20 cellular contexts compared by ENCODE assay signal in genomic region chr5:176938472-176938871, GRCh38. TPM values are rescaled to one million over a fixed set of nuclear protein-coding genes. Genes with fewer than 3 reads are reported as not detected.
DNase-seq lines count a peak whose midpoint lies in the region; ATAC-seq and TF ChIP-seq lines count a peak whose summit lies in the region.
"Had no signal": no experiment of that assay in that cellular context is flagged by ENCODE, and none has a peak within 500 bp of the region (broad histone marks: within the 10 kb centered on the region; RNA-seq: fewer than 3 reads in every experiment).

No MANE protein-coding gene starts in this region.

- H3K9me3 Mint-ChIP-seq in WTC11, result no peaks in the 10 kb centered on the region
- H3K9me3 Mint-ChIP-seq in endodermal cell, result peaks cover 2% of the 10 kb centered on the region
- no peaks in the 10 kb centered on the region for H3K9me3 Mint-ChIP-seq in immature natural killer cell
- H3K9me3 Mint-ChIP-seq: CD14-positive monocyte; CD4-positive, alpha-beta memory T cell; HFFc6 had no signal

- H3K27me3 ChIP-seq in cardiac muscle cell (no peaks in the 10 kb centered on the region), endodermal cell (ENCODE audit: control insufficient read depth, insufficient read depth, low read length, poor library complexity, severe bottlenecking) (no peaks in the 10 kb centered on the region)
- H3K27me3 ChIP-seq: BLaER1 had no signal

- H3K4me3 ChIP-seq in cardiac muscle cell, result no peak overlapping the region
- no peak overlapping the region for H3K4me3 ChIP-seq in endodermal cell (ENCODE audit: low read length)
- H3K4me3 ChIP-seq: BLaER1 had no signal

- 14 to 67% methylated on average over 1 of the region's 1 CpG for WGBS in endodermal cell (ENCODE audit: insufficient coverage in 1 of 2, insufficient read length in 1 of 2), 2 experiments

- H3K4me1 Mint-ChIP-seq in WTC11 (peaks cover 13% of the 10 kb centered on the region), endodermal cell (peaks cover 24% of the 10 kb centered on the region), immature natural killer cell (peaks cover 20 to 21% of the 10 kb centered on the region in 2 donors)
- H3K4me1 Mint-ChIP-seq: CD14-positive monocyte had no signal

- H3K27ac ChIP-seq in cardiac muscle cell (peak overlapping the region; percentile 51), endodermal cell (ENCODE audit: low read depth, low read length) (no peak overlapping the region)
- H3K27ac ChIP-seq: BLaER1, HL-60 had no signal

- H3K27me3 Mint-ChIP-seq in WTC11 (ENCODE audit: low read depth) (no peaks in the 10 kb centered on the region), endodermal cell (ENCODE audit: insufficient read depth) (no peaks in the 10 kb centered on the region), immature natural killer cell (ENCODE audit: low read depth in 3 of 3) (peaks cover 0 to 2% (median 0%) of the 10 kb centered on the region in 3 donors)
- H3K27me3 Mint-ChIP-seq: CD4-positive, alpha-beta memory T cell had no signal

- H3K27ac Mint-ChIP-seq in WTC11 (0 out of 2 replicates have a peak overlapping the region, but pooled peaks have one; percentile 35), endodermal cell (peak overlapping the region; percentile 69), immature natural killer cell (peak overlapping the region in 1 of 6 donors; percentile 22)
- H3K27ac Mint-ChIP-seq: HFFc6 had no signal

- TF ChIP-seq CTCF in cardiac muscle cell (IDR thresholded peaks at IDR 0.05; ENCODE audit: low read depth, low read length) (no peak), WTC11 (IDR thresholded peaks at IDR 0.05) (no peak), endodermal cell (conservative IDR thresholded peaks at IDR 0.05) (no peak)

- intact Hi-C loops in cardiac septum (cut with DNase I), result no loop called here

- H3K36me3 Mint-ChIP-seq in WTC11 (peaks cover 22% of the 10 kb centered on the region), endodermal cell (ENCODE audit: low read depth) (peaks cover 38% of the 10 kb centered on the region), immature natural killer cell (peaks cover 7 to 15% (median 7%) of the 10 kb centered on the region in 3 donors)

- H3K9ac ChIP-seq in endodermal cell (ENCODE audit: extremely low read depth, low read length, poor library complexity, severe bottlenecking), result no peak overlapping the region
- H3K9ac ChIP-seq: BLaER1 had no signal

- CTCF ChIA-PET in WTC11 (lab: Charles Lee), result no interaction called here

- no peaks in the 10 kb centered on the region for H3K9me3 ChIP-seq in cardiac muscle cell (ENCODE audit: low read depth)
- H3K9me3 ChIP-seq in endodermal cell (ENCODE audit: control insufficient read depth, low read length), result no peaks in the 10 kb centered on the region
- H3K9me3 ChIP-seq: BLaER1 had no signal

- H3K4me1 ChIP-seq in cardiac muscle cell (ENCODE audit: low read depth), result peaks cover 29% of the 10 kb centered on the region
- H3K4me1 ChIP-seq in endodermal cell (ENCODE audit: control insufficient read depth, insufficient read depth, low read length), result peaks cover 16% of the 10 kb centered on the region
- H3K4me1 ChIP-seq: BLaER1 had no signal

- POLR2A ChIA-PET in WTC11 (lab: Charles Lee), result no interaction called here

- no peak overlapping the region for H3K4me3 Mint-ChIP-seq in WTC11
- peak overlapping the region; percentile 22 for H3K4me3 Mint-ChIP-seq in endodermal cell
- H3K4me3 Mint-ChIP-seq in immature natural killer cell, result no peak overlapping the region
- H3K4me3 Mint-ChIP-seq: CD14-positive monocyte; CD4-positive, alpha-beta memory T cell; HFFc6 had no signal

- ATAC-seq in WTC11, result no peak
- ATAC-seq: HCT116 had no signal

- DNase-seq in cardiac muscle cell (ENCODE audit: low read depth in 1 of 2, low spot score in 1 of 2) (no peak), cardiac septum (ENCODE audit: low spot score) (no peak), WTC11 (ENCODE audit: low spot score) (no peak), endodermal cell (peak; percentile 57), NCI-H82 treated with DMSO at 0.1 percent for 48 hours (lab: John Stamatoyannopoulos, UW; ENCODE audit: unreplicated experiment) (no peak), immature natural killer cell (no peak), islet precursor cell (no peak)
- DNase-seq: 8988T; Calu3; CD4-positive, alpha-beta memory T cell; DMS79 treated with DMSO at 0.1 percent for 48 hours; GF-D8; HFFc6; IMR-90 had no signal

- H3K36me3 ChIP-seq in cardiac muscle cell (peaks cover 14% of the 10 kb centered on the region), endodermal cell (ENCODE audit: control insufficient read depth, insufficient read depth, low read length) (peaks cover 70% of the 10 kb centered on the region)

TF ChIP-seq in WTC11, 78 proteins besides CTCF, POLR2A, EP300 and RAD21:
- TF ChIP-seq SOX15 (CRISPR knock-in tag; IDR thresholded peaks at IDR 0.05), result no peak
- TF ChIP-seq ZNF416 (CRISPR knock-in tag; IDR thresholded peaks at IDR 0.05), result no peak
- TF ChIP-seq OVOL2 (CRISPR knock-in tag; IDR thresholded peaks at IDR 0.05; ENCODE audit: borderline replicate concordance), result no peak
- no peak for TF ChIP-seq JAZF1 (CRISPR knock-in tag; IDR thresholded peaks at IDR 0.05)
- TF ChIP-seq NFYB (CRISPR knock-in tag; conservative IDR thresholded peaks at IDR 0.05; ENCODE audit: low read depth), result no peak
- no peak for TF ChIP-seq ZMAT4 (CRISPR knock-in tag; IDR thresholded peaks at IDR 0.05)
- no peak for TF ChIP-seq RELA (CRISPR knock-in tag; IDR thresholded peaks at IDR 0.05; ENCODE audit: borderline replicate concordance)
- no peak for TF ChIP-seq FOXP4 (CRISPR knock-in tag; IDR thresholded peaks at IDR 0.05)

RNA-seq across cellular contexts. Expression of gene HK3, which starts 39.3 kb away (rescaled TPM):
- not detected in 2 replicates for total RNA-seq in cardiac muscle cell
- polyA plus RNA-seq in cardiac muscle cell, result not detected in 2 replicates
- 4.3 TPM for total RNA-seq in cardiac septum
- 0.17 to 0.18 TPM in 2 of 3 replicates, not detected in the other for total RNA-seq in WTC11 (2021)
- total RNA-seq in endodermal cell, result under 1 TPM in 1 of 2 donors, not detected in 1; 0.55 TPM
- not detected for polyA plus RNA-seq in endodermal cell (2013, experiment 1 of 2)
- polyA plus RNA-seq in endodermal cell (2013, experiment 2 of 2), result not detected
- polyA plus RNA-seq in immature natural killer cell, result 1 to 10 TPM in 2 of 3 donors, under 1 TPM in 1; 0.21 to 2.5 (median 2.4) TPM
- total RNA-seq: HFFc6, HT1080, IMR-90 had no signal
- polyA plus RNA-seq: AG04450; CD4-positive, alpha-beta memory T cell; IMR-90 had no signal
